ENCODE assay signal across 18 cellular contexts in genomic region chr6:19416811-19417210, GRCh38.
A peak's percentile ranks its signal among the peaks of the same experiment; 100 is the strongest.
DNase-seq lines count a peak whose midpoint lies in the region; ATAC-seq and TF ChIP-seq lines count a peak whose summit lies in the region.
"Had no signal": no experiment of that assay in that cellular context is flagged by ENCODE, and none has a peak within 500 bp of the region (broad histone marks: within the 10 kb centered on the region; RNA-seq: fewer than 3 reads in every experiment).

No MANE protein-coding gene starts in this region.

- TF ChIP-seq POLR2A in HCT116 (IDR thresholded peaks at IDR 0.05; ENCODE audit: borderline replicate concordance, extremely low read depth, insufficient read depth, insufficient read length) (no peak), esophagus squamous epithelium (IDR thresholded peaks at IDR 0.05) (no peak)

- no peaks in the 10 kb centered on the region for H3K9me2 ChIP-seq in HCT116 (ENCODE audit: insufficient read depth)
- no peaks in the 10 kb centered on the region for H3K9me2 ChIP-seq in PC-9 (ENCODE audit: insufficient read depth)

- H3K79me2 ChIP-seq in HCT116 (ENCODE audit: insufficient read depth, low read length) (no peaks in the 10 kb centered on the region), PC-9 (ENCODE audit: low read depth) (no peaks in the 10 kb centered on the region), smooth muscle cell (ENCODE audit: low read depth) (no peaks in the 10 kb centered on the region)

- ATAC-seq in HCT116 (peak; percentile 7; the same call in 1 of the 2 replicates), GM21367 (IDR thresholded peaks at IDR 0.05; ENCODE audit: unreplicated experiment) (no peak)
- ATAC-seq: CD8-positive, alpha-beta T cell; GM12878; K562 had no signal

- H2AFZ ChIP-seq in HCT116 (ENCODE audit: low read depth, low read length, poor library complexity, severe bottlenecking), result no peak overlapping the region
- no peak overlapping the region for H2AFZ ChIP-seq in PC-9
- no peak overlapping the region for H2AFZ ChIP-seq in smooth muscle cell (ENCODE audit: low read depth)

- H3K9ac ChIP-seq in HCT116 (ENCODE audit: low read length) (no peak overlapping the region), smooth muscle cell (ENCODE audit: low read depth) (no peak overlapping the region)
- H3K9ac ChIP-seq: BLaER1 treated with 17β-estradiol and CSF1 and Interleukin-3, amounts not matched to agents 10 nM and 100 nM had no signal

- DNase-seq in HCT116 (ENCODE audit: low read depth, low spot score), result no peak
- no peak for DNase-seq in PC-9
- no peak for DNase-seq in esophagus squamous epithelium (lab: John Stamatoyannopoulos, UW)
- DNase-seq in smooth muscle cell (lab: John Stamatoyannopoulos, UW; ENCODE audit: unreplicated experiment), result no peak
- DNase-seq in NCI-H187 treated with DMSO at 0.1 percent for 48 hours (lab: John Stamatoyannopoulos, UW), result no peak
- no peak for DNase-seq in NCI-H187 (lab: John Stamatoyannopoulos, UW)
- DNase-seq: CD8-positive, alpha-beta T cell; DMS 273 treated with DMSO at 0.1 percent for 48 hours; DMS53; DND-41; EL; H9; IMR-90 had no signal

- TF ChIP-seq CTCF in HCT116 (IDR thresholded peaks at IDR 0.05 in 2 of 3, conservative IDR thresholded peaks at IDR 0.05 in 1 of 3; ENCODE audit: borderline replicate concordance in 1 of 3, insufficient read depth in 1 of 3, low read depth in 2 of 3, low read length in 2 of 3), result no peak
- no peak for TF ChIP-seq CTCF in PC-9 (conservative IDR thresholded peaks at IDR 0.05)
- TF ChIP-seq CTCF in esophagus squamous epithelium (IDR thresholded peaks at IDR 0.05), result no peak
- TF ChIP-seq CTCF in smooth muscle cell (IDR thresholded peaks at IDR 0.05; ENCODE audit: borderline replicate concordance, insufficient read depth, poor library complexity, severe bottlenecking), result no peak

- no peaks in the 10 kb centered on the region for H4K20me1 ChIP-seq in HCT116 (ENCODE audit: insufficient read depth)
- H4K20me1 ChIP-seq in PC-9 (ENCODE audit: insufficient read depth), result no peaks in the 10 kb centered on the region
- H4K20me1 ChIP-seq in smooth muscle cell (ENCODE audit: low read depth), result no peaks in the 10 kb centered on the region
- H4K20me1 ChIP-seq: BLaER1 treated with 17β-estradiol and CSF1 and Interleukin-3, amounts not matched to agents 10 nM and 100 nM had no signal

- H3K4me2 ChIP-seq in HCT116 (ENCODE audit: low read length) (peak overlapping the region; percentile 69), PC-9 (peak overlapping the region; percentile 34), smooth muscle cell (no peak overlapping the region)
- H3K4me2 ChIP-seq: BLaER1 treated with 17β-estradiol and CSF1 and Interleukin-3, amounts not matched to agents 10 nM and 100 nM had no signal

- H3K9me3 ChIP-seq in HCT116 (ENCODE audit: control insufficient read depth in 1 of 2, insufficient read depth in 1 of 2, low read depth in 1 of 2, low read length in 2 of 2) (no peaks in the 10 kb centered on the region), PC-9 (ENCODE audit: insufficient read depth, low read depth) (peaks cover 25% of the 10 kb centered on the region; the same call in 1 of the 2 replicates), esophagus squamous epithelium (peaks cover 0 to 4% (median 0%) of the 10 kb centered on the region in 3 donors), smooth muscle cell (replicated peaks; ENCODE audit: low read depth) (no peaks in the 10 kb centered on the region)
- H3K9me3 ChIP-seq: BLaER1 treated with 17β-estradiol and CSF1 and Interleukin-3, amounts not matched to agents 10 nM and 100 nM had no signal

- no peaks in the 10 kb centered on the region for H3K27me3 ChIP-seq in HCT116 (ENCODE audit: insufficient read depth, low read length)
- no peaks in the 10 kb centered on the region for H3K27me3 ChIP-seq in PC-9 (ENCODE audit: insufficient read depth, low read depth)
- H3K27me3 ChIP-seq in esophagus squamous epithelium, result no peaks in the 10 kb centered on the region
- H3K27me3 ChIP-seq in smooth muscle cell (ENCODE audit: low read depth), result no peaks in the 10 kb centered on the region
- H3K27me3 ChIP-seq: BLaER1 treated with 17β-estradiol and CSF1 and Interleukin-3, amounts not matched to agents 10 nM and 100 nM had no signal

- CTCF ChIA-PET in HCT116 (lab: Charles Lee) (no interaction called here), PC-9 (lab: Charles Lee) (no interaction called here)

- H3K4me1 ChIP-seq in HCT116 (ENCODE audit: control insufficient read depth in 1 of 2, insufficient read depth in 2 of 2, low read length in 2 of 2), result peaks cover 48 to 65% of the 10 kb centered on the region in 2 experiments
- H3K4me1 ChIP-seq in PC-9 (replicated peaks; ENCODE audit: insufficient read depth), result peaks cover 56% of the 10 kb centered on the region
- H3K4me1 ChIP-seq in esophagus squamous epithelium, result peaks cover 0 to 80% (median 10%) of the 10 kb centered on the region in 3 donors
- H3K4me1 ChIP-seq in smooth muscle cell (ENCODE audit: low read depth), result no peaks in the 10 kb centered on the region
- H3K4me1 ChIP-seq: BLaER1 treated with 17β-estradiol and CSF1 and Interleukin-3, amounts not matched to agents 10 nM and 100 nM had no signal

- H3K27ac ChIP-seq in HCT116 (ENCODE audit: low read depth, low read length) (peak overlapping the region; percentile 81), PC-9 (peak overlapping the region; percentile 91), esophagus squamous epithelium (peak overlapping the region; percentile 50 to 84 (median 74)), smooth muscle cell (ENCODE audit: low read depth) (peak overlapping the region; percentile 66)
- H3K27ac ChIP-seq: BLaER1 treated with 17β-estradiol and CSF1 and Interleukin-3, amounts not matched to agents 10 nM and 100 nM; HL-60 had no signal

- RAD21 ChIA-PET in HCT116 (lab: Charles Lee; ENCODE audit: low non-redundant PET in 1 of 2, low total read pairs in 2 of 2, uncharacterized antibody in 2 of 2, unreplicated experiment in 2 of 2), result no interaction called here

- H3F3A ChIP-seq in PC-9 (ENCODE audit: insufficient read depth, low read depth) (peaks cover 31% of the 10 kb centered on the region), smooth muscle cell (ENCODE audit: low read depth) (no peaks in the 10 kb centered on the region)

- intact Hi-C loops in HCT116 (cut with micrococcal nuclease) (loop anchor here (5.0 kb wide), 1 partner anchor 75 kb away; no protein-coding TSS in a partner anchor), PC-9 (cut with micrococcal nuclease; ENCODE audit: unreplicated experiment) (loop anchor here (1.0 to 5.0 kb wide), 5 partner anchors 55 to 435 kb away; no protein-coding TSS in a partner anchor), esophagus squamous epithelium (cut with DNase I) (no loop called here)

- H3K36me3 ChIP-seq in HCT116 (ENCODE audit: control insufficient read depth in 1 of 2, insufficient read depth in 2 of 2, low read length in 2 of 2), result no peaks in the 10 kb centered on the region
- no peaks in the 10 kb centered on the region for H3K36me3 ChIP-seq in PC-9 (ENCODE audit: low read depth)
- no peaks in the 10 kb centered on the region for H3K36me3 ChIP-seq in esophagus squamous epithelium
- H3K36me3 ChIP-seq in smooth muscle cell (ENCODE audit: low read depth), result no peaks in the 10 kb centered on the region
- H3K36me3 ChIP-seq: BLaER1 treated with 17β-estradiol and CSF1 and Interleukin-3, amounts not matched to agents 10 nM and 100 nM had no signal

- H3K4me3 ChIP-seq in HCT116 (replicated peaks in 1 of 2; ENCODE audit: low read depth in 1 of 2, low read length in 2 of 2), result no peak overlapping the region
- no peak overlapping the region for H3K4me3 ChIP-seq in PC-9
- no peak overlapping the region for H3K4me3 ChIP-seq in esophagus squamous epithelium
- no peak overlapping the region for H3K4me3 ChIP-seq in smooth muscle cell
- H3K4me3 ChIP-seq: BLaER1 treated with 17β-estradiol and CSF1 and Interleukin-3, amounts not matched to agents 10 nM and 100 nM; GM12878; K562 had no signal

- POLR2A ChIA-PET in HCT116 (lab: Charles Lee), result interaction anchor here (1.0 to 1.3 kb wide), 3 partner anchors 22 to 392 kb away, joined by 3 to 6 read pairs (median 4); no protein-coding TSS in a partner anchor
- POLR2A ChIA-PET in PC-9 (lab: Charles Lee; ENCODE audit: unreplicated experiment), result no interaction called here

- TF ChIP-seq RAD21 in HCT116 (IDR thresholded peaks at IDR 0.05; ENCODE audit: low read depth), result no peak

- BruUV-seq in HCT116 (replicated peaks; lab: Mats Ljungman, UMichigan), result no TSS peak
- BruUV-seq in PC-9 (replicated peaks; lab: Mats Ljungman, UMichigan), result no TSS peak

TF ChIP-seq in HCT116, 20 proteins besides CTCF, POLR2A, EP300 and RAD21:
- TF ChIP-seq ZBTB33 (IDR thresholded peaks at IDR 0.05; ENCODE audit: extremely low read depth, insufficient replicate concordance, low read length) (no peak), SRF (IDR thresholded peaks at IDR 0.05; ENCODE audit: low read depth) (peak; percentile 93)
